ENCODE assay signal across 1 cellular context in genomic region chr3:72163809-72164634, GRCh38.
A peak's percentile ranks its signal among the peaks of the same experiment; 100 is the strongest.
TF ChIP-seq lines count a peak whose summit lies in the region.

No MANE protein-coding gene starts in this region.

TF ChIP-seq in K562, 482 proteins besides CTCF, POLR2A, EP300 and RAD21 (continued from another document and continues in another):
- TF ChIP-seq NCOR1 (IDR thresholded peaks at IDR 0.05) (peak; percentile 92), ZNF79 (CRISPR knock-in tag; IDR thresholded peaks at IDR 0.05; ENCODE audit: low read depth) (peak; percentile 43; the same call in 1 of the 2 replicates), CREB3 (tag; conservative IDR thresholded peaks at IDR 0.05; ENCODE audit: low read depth) (no peak), SMAD4 (CRISPR knock-in tag; conservative IDR thresholded peaks at IDR 0.05) (peak; percentile 100), BMI1 (IDR thresholded peaks at IDR 0.05; ENCODE audit: low read length) (no peak), TGIF2 (CRISPR knock-in tag; IDR thresholded peaks at IDR 0.05) (no peak), DNMT1 (IDR thresholded peaks at IDR 0.05) (no peak), HMG20B (CRISPR knock-in tag; IDR thresholded peaks at IDR 0.05) (no peak), BDP1 (IDR thresholded peaks at IDR 0.05; ENCODE audit: insufficient read depth, insufficient read length) (no peak), ZBTB11 (CRISPR knock-in tag; IDR thresholded peaks at IDR 0.05) (0 out of 6 replicates have a peak, but pooled peaks of 1 of the 3 experiments have one; percentile 22), CREB5 (CRISPR knock-in tag; IDR thresholded peaks at IDR 0.05) (no peak), RHOXF2B (CRISPR knock-in tag; conservative IDR thresholded peaks at IDR 0.05) (no peak), PHTF2 (CRISPR knock-in tag; IDR thresholded peaks at IDR 0.05) (no peak), CREM (IDR thresholded peaks at IDR 0.05; ENCODE audit: low read depth) (peak; percentile 66), ZNF133 (CRISPR knock-in tag; IDR thresholded peaks at IDR 0.05) (no peak), ZNF511 (CRISPR knock-in tag; IDR thresholded peaks at IDR 0.05) (no peak), FIP1L1 (IDR thresholded peaks at IDR 0.05; ENCODE audit: low read depth, low read length, poor library complexity, severe bottlenecking) (no peak), TEAD4 (IDR thresholded peaks at IDR 0.05; ENCODE audit: low read length) (peak; percentile 98), TEAD4 (CRISPR knock-in tag; IDR thresholded peaks at IDR 0.05; ENCODE audit: borderline replicate concordance) (no peak), ZNF232 (CRISPR knock-in tag; IDR thresholded peaks at IDR 0.05) (no peak), CHCHD3 (CRISPR knock-in tag; IDR thresholded peaks at IDR 0.05) (no peak), ZNF668 (CRISPR knock-in tag; IDR thresholded peaks at IDR 0.05) (no peak), ATF4 (CRISPR knock-in tag; IDR thresholded peaks at IDR 0.05) (peak; percentile 96), POLR2G (IDR thresholded peaks at IDR 0.05; ENCODE audit: low read depth, low read length) (no peak), TARDBP (IDR thresholded peaks at IDR 0.05) (peak; percentile 49; the same call in 1 of the 2 replicates), ZNF639 (CRISPR knock-in tag; conservative IDR thresholded peaks at IDR 0.05 in 1 of 2, IDR thresholded peaks at IDR 0.05 in 1 of 2) (no peak), KHSRP (IDR thresholded peaks at IDR 0.05) (no peak), LCOR (CRISPR knock-in tag; IDR thresholded peaks at IDR 0.05) (peak; percentile 80; the same call in 1 of the 2 replicates), MXI1 (IDR thresholded peaks at IDR 0.05; ENCODE audit: low read depth, low read length) (no peak), MAX (CRISPR knock-in tag; IDR thresholded peaks at IDR 0.05) (peak; percentile 86), MYNN (IDR thresholded peaks at IDR 0.05) (peak; percentile 58; the same call in 1 of the 2 replicates), MYNN (CRISPR knock-in tag; IDR thresholded peaks at IDR 0.05) (no peak), POLR2AphosphoS2 (IDR thresholded peaks at IDR 0.05; ENCODE audit: low read length) (no peak), FOXP4 (CRISPR knock-in tag; IDR thresholded peaks at IDR 0.05; ENCODE audit: borderline replicate concordance) (peak; percentile 54; the same call in 1 of the 2 replicates), ELF1 (tag; IDR thresholded peaks at IDR 0.05) (no peak), ZBTB8A (IDR thresholded peaks at IDR 0.05; ENCODE audit: partially characterized antibody) (no peak), POLR2B (IDR thresholded peaks at IDR 0.05; ENCODE audit: low read depth, partially characterized antibody) (no peak), CHD7 (IDR thresholded peaks at IDR 0.05; ENCODE audit: low read depth, low read length) (no peak)
